ENCODE assay signal across 8 cellular contexts in the genomic region with DNA sequence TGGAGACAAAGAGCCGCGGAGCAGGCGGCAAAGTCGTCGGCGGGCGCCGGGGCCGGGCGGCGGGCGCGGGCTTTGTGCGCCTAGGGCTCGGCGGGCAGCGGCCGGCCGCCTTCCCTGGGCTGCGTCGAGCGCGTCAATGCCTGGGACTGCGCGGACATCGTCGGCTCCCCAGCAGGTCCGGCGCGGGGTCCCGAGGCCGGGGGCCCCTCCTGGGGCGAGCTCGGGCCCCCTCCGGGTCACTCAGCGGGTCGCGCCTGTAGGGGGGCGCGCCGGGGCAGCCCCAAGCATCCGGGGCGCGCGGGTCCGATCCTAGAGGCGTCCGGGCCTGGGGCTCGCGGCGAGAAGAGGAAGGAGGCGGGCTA. TPM values are rescaled to one million over a fixed set of nuclear protein-coding genes. Genes with fewer than 3 reads are reported as not detected.
DNase-seq lines count a peak whose midpoint lies in the region; ATAC-seq and TF ChIP-seq lines count a peak whose summit lies in the region.

No MANE protein-coding gene starts in this region.

- ATAC-seq in Right ventricle myocardium inferior (no peak), HG02759 (IDR thresholded peaks at IDR 0.05; ENCODE audit: unreplicated experiment) (no peak)

- intact Hi-C loops in Right ventricle myocardium inferior (cut with DNase I): loop anchor here (5.0 to 10.0 kb wide), 4 partner anchors 72 to 622 kb away; no protein-coding TSS in a partner anchor

- H3K27me3 ChIP-seq in cardiac muscle cell (peaks cover 20% of the 10 kb centered on the region), mesenchymal stem cell (ENCODE audit: control insufficient read depth in 1 of 2, insufficient read depth in 1 of 2, low read length in 2 of 2) (no peaks in the 10 kb centered on the region)

- H2BK5ac ChIP-seq in mesenchymal stem cell (ENCODE audit: low read depth, low read length, poor library complexity, severe bottlenecking): no peak overlapping the region

- no peak overlapping the region for H3K23ac ChIP-seq in mesenchymal stem cell (ENCODE audit: low read length in 2 of 2)

- peak overlapping the region; percentile 97 for H2BK15ac ChIP-seq in mesenchymal stem cell (ENCODE audit: low read depth, poor library complexity, severe bottlenecking)

- peak overlapping the region in 1 of 2 experiments; percentile 76 for H2BK12ac ChIP-seq in mesenchymal stem cell (ENCODE audit: low read length in 2 of 2)

- peaks cover 27% of the 10 kb centered on the region for H3K79me1 ChIP-seq in mesenchymal stem cell (replicated peaks; ENCODE audit: low read length, poor library complexity, severe bottlenecking)

- no peaks in the 10 kb centered on the region for H3K9me3 ChIP-seq in cardiac muscle cell (ENCODE audit: low read depth)
- H3K9me3 ChIP-seq in mesenchymal stem cell (ENCODE audit: control insufficient read depth, low read length): no peaks in the 10 kb centered on the region

- H3K4ac ChIP-seq in mesenchymal stem cell (ENCODE audit: low read depth in 1 of 2, low read length in 2 of 2): peak overlapping the region; percentile 45 to 62

- H4K91ac ChIP-seq in mesenchymal stem cell (ENCODE audit: low read length): peak overlapping the region; percentile 86

- peak overlapping the region; percentile 92 for H3K9ac ChIP-seq in mesenchymal stem cell (ENCODE audit: low read length)

- H3K18ac ChIP-seq in mesenchymal stem cell (ENCODE audit: low read depth in 1 of 2, low read length in 2 of 2): peak overlapping the region; percentile 95 to 98

- peak overlapping the region; percentile 88 for H3K27ac ChIP-seq in cardiac muscle cell
- H3K27ac ChIP-seq in mesenchymal stem cell (ENCODE audit: low read length, poor library complexity, severe bottlenecking): no peak overlapping the region

- peaks cover 30% of the 10 kb centered on the region for H3K4me1 ChIP-seq in cardiac muscle cell (ENCODE audit: low read depth)
- peaks cover 25% of the 10 kb centered on the region for H3K4me1 ChIP-seq in mesenchymal stem cell (ENCODE audit: control insufficient read depth, insufficient read depth, low read depth, low read length)

- no peak for TF ChIP-seq CTCF in cardiac muscle cell (IDR thresholded peaks at IDR 0.05; ENCODE audit: low read depth, low read length)
- no peak for TF ChIP-seq CTCF in astrocyte of the spinal cord (IDR thresholded peaks at IDR 0.05; ENCODE audit: low read depth, low read length)

- DNase-seq in cardiac muscle cell (ENCODE audit: low read depth in 1 of 2, low spot score in 1 of 2): peak in 1 of 2 donors; percentile 59
- DNase-seq in Right ventricle myocardium inferior (ENCODE audit: missing footprints): no peak
- no peak for DNase-seq in astrocyte of the spinal cord (ENCODE audit: low read depth, low spot score)
- no peak for DNase-seq in mesenchymal stem cell
- no peak for DNase-seq in NCI-H2196 (lab: John Stamatoyannopoulos, UW; ENCODE audit: unreplicated experiment)
- no peak for DNase-seq in NCI-H187 treated with DMSO at 0.1 percent for 48 hours (lab: John Stamatoyannopoulos, UW)
- DNase-seq in CD1c-positive myeloid dendritic cell (ENCODE audit: extremely low spot score): no peak

- H2AFZ ChIP-seq in mesenchymal stem cell (ENCODE audit: low read depth, low read length): no peak overlapping the region

- peak overlapping the region; percentile 96 for H2BK120ac ChIP-seq in mesenchymal stem cell (ENCODE audit: low read depth, low read length)

- no peaks in the 10 kb centered on the region for H3K36me3 ChIP-seq in cardiac muscle cell
- H3K36me3 ChIP-seq in mesenchymal stem cell (ENCODE audit: control insufficient read depth in 1 of 2, insufficient read depth in 2 of 2, low read depth in 1 of 2, low read length in 2 of 2): peaks cover 8 to 20% of the 10 kb centered on the region in 2 experiments

- H3K4me2 ChIP-seq in mesenchymal stem cell (ENCODE audit: low read length, poor library complexity, severe bottlenecking): peak overlapping the region; percentile 97

- peak overlapping the region in 1 of 2 experiments; percentile 93 for H3K14ac ChIP-seq in mesenchymal stem cell (ENCODE audit: low read length in 2 of 2)

- WGBS in mesenchymal stem cell: 2% methylated on average over 34 of the region's 52 CpGs

- in situ Hi-C loops in astrocyte of the spinal cord (cut with HindIII; ENCODE audit: low sequenced_read_pairs): no loop called here

- no peak overlapping the region for H2AK5ac ChIP-seq in mesenchymal stem cell (ENCODE audit: low read length, severe bottlenecking)

- H4K8ac ChIP-seq in mesenchymal stem cell (ENCODE audit: low read length): peak overlapping the region; percentile 69

- H3K4me3 ChIP-seq in cardiac muscle cell: peak overlapping the region; percentile 65
- peak overlapping the region; percentile 89 for H3K4me3 ChIP-seq in astrocyte of the spinal cord (ENCODE audit: low read depth, low read length)
- H3K4me3 ChIP-seq in mesenchymal stem cell (ENCODE audit: insufficient read depth in 1 of 2, low read depth in 1 of 2, low read length in 2 of 2): peak overlapping the region; percentile 79 to 94

RNA-seq across cellular contexts. Expression of a gene that starts 0.8 kb away (rescaled TPM):
- 28.3 and 38.2 TPM in 2 replicates for total RNA-seq in cardiac muscle cell
- polyA plus RNA-seq in cardiac muscle cell: 11.0 and 20.5 TPM in 2 replicates
- 14.1 TPM for total RNA-seq in Right ventricle myocardium inferior
- polyA plus RNA-seq in mesenchymal stem cell (2013, experiment 1 of 2): 42.9 TPM
- polyA plus RNA-seq in mesenchymal stem cell (2013, experiment 2 of 2): 39.2 TPM
